ENCODE assay signal across 8 cellular contexts in genomic region chr16:85309656-85310587, GRCh38.
DNase-seq lines count a peak whose midpoint lies in the region; ATAC-seq and TF ChIP-seq lines count a peak whose summit lies in the region.

No MANE protein-coding gene starts in this region.

- WGBS in tibial nerve, 2 donors, result 33 to 40% methylated on average over 30 to 37 of the region's 37 CpGs

- no peak overlapping the region for H3K4me3 ChIP-seq in Jurkat, Clone E6-1 (ENCODE audit: low read length)
- H3K4me3 ChIP-seq in tibial nerve, result peak overlapping the region in 1 of 4 donors; percentile 8

- intact Hi-C loops in activated B cell treated with CpG ODN at 0.5 μM for 24 hours (cut with micrococcal nuclease), result loop anchor here (1.0 to 5.0 kb wide), 2 partner anchors 243 to 447 kb away; no protein-coding TSS in a partner anchor

- H3K36me3 Mint-ChIP-seq in activated B cell treated with CpG ODN at 0.5 μM for 24 hours (ENCODE audit: low read depth), result no peaks in the 10 kb centered on the region

- H3K27ac ChIP-seq in layer of hippocampus (ENCODE audit: low read depth, low read length), result peak overlapping the region; percentile 98
- peak overlapping the region; percentile 72 to 89 (median 80) for H3K27ac ChIP-seq in tibial nerve

- H3K27me3 ChIP-seq in layer of hippocampus (ENCODE audit: control insufficient read depth, insufficient read depth, low read length), result no peaks in the 10 kb centered on the region
- no peaks in the 10 kb centered on the region for H3K27me3 ChIP-seq in tibial nerve

- peak overlapping the region; percentile 73 for H3K4me3 Mint-ChIP-seq in activated B cell treated with CpG ODN at 0.5 μM for 24 hours

- peak in 1 of 2 donors; percentile 96 for TF ChIP-seq EP300 in tibial nerve (IDR thresholded peaks at IDR 0.05)

- CTCF ChIA-PET in activated B cell treated with CpG ODN at 0.5 μM for 24 hours (lab: Charles Lee), result interaction anchor here (1.1 to 2.5 kb wide), 3 partner anchors 12 to 118 kb away, joined by 3 to 8 read pairs (median 3); no protein-coding TSS in a partner anchor

- DNase-seq in AML-193 (lab: John Stamatoyannopoulos, UW) (peak; percentile 79 to 80), activated B cell treated with CpG ODN at 0.5 μM for 24 hours (peak; percentile 52), tibial nerve (ENCODE audit: low spot score in 2 of 2) (peak; percentile 54 to 65), NCI-H226 (no peak), AG20443 (ENCODE audit: low spot score) (no peak)
- peak; percentile 48 for DNase-seq in Jurkat, Clone E6-1 (ENCODE audit: low read depth, low spot score)

- peak overlapping the region; percentile 82 for H3K27ac Mint-ChIP-seq in activated B cell treated with CpG ODN at 0.5 μM for 24 hours

- H3K9me3 ChIP-seq in tibial nerve, result no peaks in the 10 kb centered on the region

- TF ChIP-seq CTCF in activated B cell treated with CpG ODN at 0.5 μM for 24 hours (IDR thresholded peaks at IDR 0.05) (no peak), tibial nerve (IDR thresholded peaks at IDR 0.05) (no peak)

- peak in 1 of 2 donors; percentile 22 for TF ChIP-seq POLR2A in tibial nerve (IDR thresholded peaks at IDR 0.05)

- ATAC-seq in activated B cell treated with CpG ODN at 0.5 μM for 24 hours (ENCODE audit: low read depth) (peak; percentile 70), HG03045 (IDR thresholded peaks at IDR 0.05; ENCODE audit: unreplicated experiment) (no peak)

- H3K36me3 ChIP-seq in tibial nerve, result no peaks in the 10 kb centered on the region

- H3K27me3 Mint-ChIP-seq in activated B cell treated with CpG ODN at 0.5 μM for 24 hours, result peaks cover 3% of the 10 kb centered on the region

- H3K4me1 Mint-ChIP-seq in activated B cell treated with CpG ODN at 0.5 μM for 24 hours, result peaks cover 78% of the 10 kb centered on the region

- no peaks in the 10 kb centered on the region for H3K9me3 Mint-ChIP-seq in activated B cell treated with CpG ODN at 0.5 μM for 24 hours

- peaks cover 0 to 98% (median 85%) of the 10 kb centered on the region in 4 donors for H3K4me1 ChIP-seq in tibial nerve

- POLR2A ChIA-PET in activated B cell treated with CpG ODN at 0.5 μM for 24 hours (lab: Charles Lee), result interaction anchor here (0.7 to 4.3 kb wide), 8 partner anchors 52 to 709 kb away, joined by 3 to 17 read pairs (median 4); partner anchors contain the start of gene GSE1

Comparison
In these comparisons a context has a peak if more than half of its experiments do, and no peak if none do; other contexts are left out.
1. DNase-seq: peak in AML-193 (2 of 2), Jurkat, Clone E6-1 (single experiment), activated B cell treated with CpG ODN at 0.5 μM for 24 hours (single experiment) and tibial nerve (2 of 2); none in NCI-H226 (single experiment) and AG20443 (single experiment).